11 cellular contexts compared by ENCODE assay signal in the genomic region with DNA sequence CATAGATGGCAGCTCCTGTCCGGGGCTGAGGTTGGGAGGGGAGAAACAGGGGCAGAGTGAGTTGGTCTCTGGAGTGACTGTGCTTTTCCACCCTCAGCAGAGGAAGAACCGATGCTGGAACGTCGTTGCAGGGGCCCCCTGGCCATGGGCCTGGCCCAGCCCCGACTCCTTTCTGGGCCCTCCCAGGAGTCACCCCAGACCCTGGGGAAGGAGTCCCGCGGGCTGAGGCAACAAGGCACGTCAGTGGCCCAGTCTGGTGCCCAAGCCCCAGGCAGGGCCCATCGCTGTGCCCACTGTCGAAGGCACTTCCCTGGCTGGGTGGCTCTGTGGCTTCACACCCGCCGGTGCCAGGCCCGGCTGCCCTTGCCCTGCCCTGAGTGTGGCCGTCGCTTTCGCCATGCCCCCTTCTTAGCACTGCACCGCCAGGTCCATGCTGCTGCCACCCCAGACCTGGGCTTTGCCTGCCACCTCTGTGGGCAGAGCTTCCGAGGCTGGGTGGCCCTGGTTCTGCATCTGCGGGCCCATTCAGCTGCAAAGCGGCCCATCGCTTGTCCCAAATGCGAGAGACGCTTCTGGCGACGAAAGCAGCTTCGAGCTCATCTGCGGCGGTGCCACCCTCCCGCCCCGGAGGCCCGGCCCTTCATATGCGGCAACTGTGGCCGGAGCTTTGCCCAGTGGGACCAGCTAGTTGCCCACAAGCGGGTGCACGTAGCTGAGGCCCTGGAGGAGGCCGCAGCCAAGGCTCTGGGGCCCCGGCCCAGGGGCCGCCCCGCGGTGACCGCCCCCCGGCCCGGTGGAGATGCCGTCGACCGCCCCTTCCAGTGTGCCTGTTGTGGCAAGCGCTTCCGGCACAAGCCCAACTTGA. TPM values are rescaled to one million over a fixed set of nuclear protein-coding genes. Genes with fewer than 3 reads are reported as not detected.
DNase-seq lines count a peak whose midpoint lies in the region; ATAC-seq and TF ChIP-seq lines count a peak whose summit lies in the region.
"Had no signal": no experiment of that assay in that cellular context is flagged by ENCODE, and none has a peak within 500 bp of the region (broad histone marks: within the 10 kb centered on the region; RNA-seq: fewer than 3 reads in every experiment).

No MANE protein-coding gene starts in this region.

- H3K9me3 Mint-ChIP-seq in CD4-positive, alpha-beta T cell = no peaks in the 10 kb centered on the region
- no peaks in the 10 kb centered on the region for H3K9me3 Mint-ChIP-seq in mesothelial cell of epicardium
- H3K9me3 Mint-ChIP-seq: CD4-positive, alpha-beta memory T cell; neural crest cell had no signal

- H3K4me1 Mint-ChIP-seq in CD4-positive, alpha-beta T cell (ENCODE audit: low read depth) = peaks cover 66% of the 10 kb centered on the region
- peaks cover 61% of the 10 kb centered on the region for H3K4me1 Mint-ChIP-seq in mesothelial cell of epicardium

- BruUV-seq in Panc1 (replicated peaks; lab: Mats Ljungman, UMichigan) = no TSS peak

- H3K27ac Mint-ChIP-seq in CD4-positive, alpha-beta T cell = peak overlapping the region; percentile 93
- peak overlapping the region; percentile 99 for H3K27ac Mint-ChIP-seq in mesothelial cell of epicardium

- no peak for DNase-seq in CD4-positive, alpha-beta T cell
- DNase-seq in Panc1 (ENCODE audit: low read depth, low spot score) (no peak), mesothelial cell of epicardium (ENCODE audit: low spot score in 2 of 2, unreplicated experiment in 2 of 2) (no peak), NCI-H146 (lab: John Stamatoyannopoulos, UW) (no peak), Ammon's horn (ENCODE audit: low spot score) (no peak), NCI-H1694 (lab: John Stamatoyannopoulos, UW) (no peak)
- DNase-seq: aorta; CD4-positive, alpha-beta memory T cell; NCI-H1105 treated with DMSO at 0.1 percent for 48 hours had no signal

- no peaks in the 10 kb centered on the region for H3K9me3 ChIP-seq in CD4-positive, alpha-beta T cell (ENCODE audit: control insufficient read depth, low read length)
- H3K9me3 ChIP-seq in Panc1 (ENCODE audit: control insufficient read depth, insufficient read depth, low read depth, low read length) = no peaks in the 10 kb centered on the region

- no peak overlapping the region for H3K4me3 ChIP-seq in Panc1 (ENCODE audit: low read depth in 2 of 2, low read length in 2 of 2)

- POLR2A ChIA-PET in CD4-positive, alpha-beta T cell (lab: Charles Lee) = interaction anchor here (1.3 to 7.1 kb wide), 2 partner anchors 10 to 33 kb away, joined by 4 to 76 read pairs; a partner anchor contains a TSS
- POLR2A ChIA-PET in Panc1 (lab: Charles Lee) = no interaction called here

- peaks cover 49% of the 10 kb centered on the region for H3K4me1 ChIP-seq in Panc1 (ENCODE audit: control insufficient read depth, insufficient read depth, low read length)

- peaks cover 58% of the 10 kb centered on the region for H3K36me3 Mint-ChIP-seq in CD4-positive, alpha-beta T cell (ENCODE audit: low read depth)
- peaks cover 4% of the 10 kb centered on the region for H3K36me3 Mint-ChIP-seq in mesothelial cell of epicardium

- CTCF ChIA-PET in CD4-positive, alpha-beta T cell (lab: Charles Lee) = no interaction called here
- CTCF ChIA-PET in Panc1 (lab: Charles Lee) = no interaction called here

- intact Hi-C loops in CD4-positive, alpha-beta T cell (cut with DNase I, micrococcal nuclease) = no loop called here
- intact Hi-C loops in Panc1 (cut with micrococcal nuclease; ENCODE audit: unreplicated experiment) = no loop called here

- in situ Hi-C loops in Panc1 (cut with HindIII; ENCODE audit: low pct_unique_long_range_greater_than_20kb, low sequenced_read_pairs) = no loop called here

- TF ChIP-seq CTCF in CD4-positive, alpha-beta T cell (IDR thresholded peaks at IDR 0.05) = no peak
- TF ChIP-seq CTCF in Panc1 (IDR thresholded peaks at IDR 0.05) (no peak), mesothelial cell of epicardium (IDR thresholded peaks at IDR 0.05; ENCODE audit: unreplicated experiment) (no peak)

- H3K36me3 ChIP-seq in Panc1 (ENCODE audit: control insufficient read depth, insufficient read depth, low read length) = peaks cover 9% of the 10 kb centered on the region

- H3K4me3 Mint-ChIP-seq in CD4-positive, alpha-beta T cell = peak overlapping the region; percentile 92
- peak overlapping the region; percentile 96 for H3K4me3 Mint-ChIP-seq in mesothelial cell of epicardium

- H3K27me3 ChIP-seq in CD4-positive, alpha-beta T cell (ENCODE audit: control insufficient read depth, insufficient read depth, low read length) = no peaks in the 10 kb centered on the region
- H3K27me3 ChIP-seq in Panc1 (ENCODE audit: control insufficient read depth, insufficient read depth, low read length) = no peaks in the 10 kb centered on the region

- no peak for ATAC-seq in CD4-positive, alpha-beta T cell (ENCODE audit: poor library complexity)
- no peak for ATAC-seq in Panc1

- no peaks in the 10 kb centered on the region for H3K27me3 Mint-ChIP-seq in CD4-positive, alpha-beta T cell
- H3K27me3 Mint-ChIP-seq in mesothelial cell of epicardium (ENCODE audit: low read depth) = no peaks in the 10 kb centered on the region
- H3K27me3 Mint-ChIP-seq: CD4-positive, alpha-beta memory T cell had no signal

- no peak overlapping the region for H3K27ac ChIP-seq in CD4-positive, alpha-beta T cell (ENCODE audit: low read depth, low read length)
- H3K27ac ChIP-seq in Panc1 (ENCODE audit: low read length) = peak overlapping the region; percentile 99

RNA-seq across cellular contexts. Expression of a gene that starts 2.7 kb away (rescaled TPM):
- total RNA-seq in CD4-positive, alpha-beta T cell = 10 to 100 TPM; 58.2 to 59.8 TPM
- total RNA-seq in Panc1 (2021; ENCODE audit: unreplicated experiment) = 209 TPM
- 158 TPM for polyA plus RNA-seq in Panc1 (2012; ENCODE audit: insufficient read length)
- total RNA-seq in mesothelial cell of epicardium = 147 to 149 TPM (median 148 TPM) in 3 replicates

RNA-seq across cellular contexts. Expression of a gene that starts 7.8 kb away (rescaled TPM):
- total RNA-seq in CD4-positive, alpha-beta T cell = under 1 TPM; 0.38 to 0.45 TPM
- total RNA-seq in Panc1 (2021; ENCODE audit: unreplicated experiment) (14.7 TPM), mesothelial cell of epicardium (13.3 to 14.9 TPM (median 14.8 TPM) in 3 replicates)
- 14.8 TPM for polyA plus RNA-seq in Panc1 (2012; ENCODE audit: insufficient read length)

RNA-seq across cellular contexts. Expression of a gene that starts 29.9 kb away (rescaled TPM):
- total RNA-seq in CD4-positive, alpha-beta T cell = not detected
- 1.1 TPM for total RNA-seq in Panc1 (2021; ENCODE audit: unreplicated experiment)
- not detected for polyA plus RNA-seq in Panc1 (2012; ENCODE audit: insufficient read length)
- total RNA-seq in mesothelial cell of epicardium = 24.9 to 26.4 TPM (median 26.2 TPM) in 3 replicates
- total RNA-seq: CD4-positive, alpha-beta memory T cell; glomerular endothelial cell had no signal
- polyA plus RNA-seq: CD4-positive, alpha-beta memory T cell had no signal

RNA-seq across cellular contexts. Expression of a gene that starts 48.0 kb away (rescaled TPM):
- 1 to 10 TPM; 1.9 to 3.4 TPM for total RNA-seq in CD4-positive, alpha-beta T cell
- total RNA-seq in Panc1 (2021; ENCODE audit: unreplicated experiment) = 6.5 TPM
- polyA plus RNA-seq in Panc1 (2012; ENCODE audit: insufficient read length) = 2.8 TPM
- total RNA-seq in mesothelial cell of epicardium = 0.40 to 0.84 TPM (median 0.47 TPM) in 3 replicates

RNA-seq across cellular contexts. Expression of a gene that starts 48.2 kb away (rescaled TPM):
- total RNA-seq in CD4-positive, alpha-beta T cell = 1 to 10 TPM; 3.1 to 5.0 TPM
- total RNA-seq in Panc1 (2021; ENCODE audit: unreplicated experiment) = 13.8 TPM
- 24.0 TPM for polyA plus RNA-seq in Panc1 (2012; ENCODE audit: insufficient read length)
- total RNA-seq in mesothelial cell of epicardium = 3.3 to 4.0 TPM (median 3.4 TPM) in 3 replicates

Comparison
In these comparisons a context has a peak if more than half of its experiments do, and no peak if none do; other contexts are left out.
1. RNA of a gene that starts 29.9 kb away (total RNA-seq): 24.9 to 26.4 TPM in mesothelial cell of epicardium; 1.1 TPM in Panc1 (single experiment) and not detected in CD4-positive, alpha-beta T cell; every median in the first group is over 10 times any median in the second.